Comparison of ENCODE assay signal across 11 cellular contexts in the genomic region with DNA sequence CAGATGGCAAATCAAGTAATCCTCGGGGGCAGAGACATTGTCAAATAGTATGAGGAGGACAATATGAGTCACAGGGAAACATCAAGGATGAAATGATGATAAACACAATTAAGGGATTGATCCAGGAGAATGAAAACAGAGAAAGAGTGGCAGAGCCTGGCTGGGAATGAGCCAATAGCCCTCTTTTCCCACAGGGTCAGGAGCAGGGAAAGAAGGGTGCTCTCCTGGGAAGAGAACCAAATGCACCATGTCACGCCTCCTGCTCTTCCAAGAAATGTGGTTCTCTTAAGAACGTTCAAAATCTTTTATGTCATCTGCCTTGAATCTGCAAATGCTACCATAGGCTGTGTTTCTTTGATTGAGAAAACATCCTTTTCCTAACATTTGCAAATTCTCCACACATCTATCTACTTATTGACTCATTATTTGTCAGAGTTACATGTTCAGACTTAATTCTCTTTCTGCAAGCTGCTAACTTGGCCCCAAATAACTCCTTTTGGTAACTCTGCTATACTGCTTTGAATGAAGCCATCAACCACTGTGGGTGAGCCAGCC. TPM values are rescaled to one million over a fixed set of nuclear protein-coding genes. Genes with fewer than 3 reads are reported as not detected.
DNase-seq lines count a peak whose midpoint lies in the region; ATAC-seq and TF ChIP-seq lines count a peak whose summit lies in the region.
"Had no signal": no experiment of that assay in that cellular context is flagged by ENCODE, and none has a peak within 500 bp of the region (broad histone marks: within the 10 kb centered on the region; RNA-seq: fewer than 3 reads in every experiment).

No MANE protein-coding gene starts in this region.

- H3K27ac ChIP-seq in coronary artery (peak overlapping the region; percentile 4 to 54), neutrophil (peak overlapping the region; percentile 93)

- peaks cover 15% of the 10 kb centered on the region for H3K36me3 Mint-ChIP-seq in IgD-negative memory B cell

- H3K27ac Mint-ChIP-seq in IgD-negative memory B cell = peak overlapping the region; percentile 89 to 100 (median 100)

- TF ChIP-seq CTCF in coronary artery (IDR thresholded peaks at IDR 0.05) (no peak), neutrophil (IDR thresholded peaks at IDR 0.05) (no peak)

- DNase-seq in D341Med (ENCODE audit: low spot score) = peak; percentile 70
- no peak for DNase-seq in coronary artery (ENCODE audit: low spot score)
- DNase-seq in GM19240 (ENCODE audit: insufficient read length, low spot score) = no peak
- no peak for DNase-seq in central memory CD4-positive, alpha-beta T cell
- DNase-seq: GDM1; NCI-H526; stimulated activated naive B cell treated with anti-CD40 and anti-IgM and Interleukin-4, amounts not matched to agents 10 μg/mL and 1 μg/mL and 100 μg/mL, for 72 hours had no signal

- H3K9me3 ChIP-seq in neutrophil = no peaks in the 10 kb centered on the region

- peak overlapping the region in 3 of 4 donors; percentile 50 to 89 (median 69) for H3K4me3 Mint-ChIP-seq in IgD-negative memory B cell
- H3K4me3 Mint-ChIP-seq: stimulated activated naive B cell treated with anti-CD40 and anti-IgM and Interleukin-4, amounts not matched to agents 10 μg/mL and 1 μg/mL and 100 μg/mL, for 72 hours had no signal

- no peaks in the 10 kb centered on the region for H3K27me3 Mint-ChIP-seq in IgD-negative memory B cell
- H3K27me3 Mint-ChIP-seq: stimulated activated naive B cell treated with anti-CD40 and anti-IgM and Interleukin-4, amounts not matched to agents 10 μg/mL and 1 μg/mL and 100 μg/mL, for 72 hours had no signal

- peaks cover 37 to 62% (median 51%) of the 10 kb centered on the region in 3 donors for H3K4me1 Mint-ChIP-seq in IgD-negative memory B cell

- ATAC-seq in HG02852 (IDR thresholded peaks at IDR 0.05; ENCODE audit: unreplicated experiment) (no peak), HG03439 (IDR thresholded peaks at IDR 0.05; ENCODE audit: unreplicated experiment) (no peak)
- ATAC-seq: stimulated activated naive B cell treated with anti-CD40 and anti-IgM and Interleukin-4, amounts not matched to agents 10 μg/mL and 1 μg/mL and 100 μg/mL, for 72 hours had no signal

- H3K36me3 ChIP-seq in neutrophil = no peaks in the 10 kb centered on the region

- H3K4me3 ChIP-seq in coronary artery = no peak overlapping the region
- H3K4me3 ChIP-seq in neutrophil (ENCODE audit: low read depth in 1 of 2, low read length in 1 of 2) = peak overlapping the region; percentile 47 to 48

- peaks cover 100% of the 10 kb centered on the region in 2 experiments for H3K4me1 ChIP-seq in neutrophil (ENCODE audit: control insufficient read depth in 1 of 2, insufficient read depth in 1 of 2, low read depth in 1 of 2, low read length in 1 of 2)

- no peaks in the 10 kb centered on the region for H3K9me3 Mint-ChIP-seq in IgD-negative memory B cell

- no peaks in the 10 kb centered on the region for H3K27me3 ChIP-seq in neutrophil

RNA-seq across cellular contexts. Expression of a gene that starts 50.6 kb away (rescaled TPM):
- 5.5 TPM for polyA plus RNA-seq in IgD-negative memory B cell
